In genomic region chr1:27366411-27367159, GRCh38 we compare ENCODE assay signal across 1 cellular context.
TF ChIP-seq lines count a peak whose summit lies in the region.

MAP3K6 (minus strand) TSS chr1:27366961; CDS start chr1:27366597, 364 bp downstream.

TF ChIP-seq in K562, 482 proteins besides CTCF, POLR2A, EP300 and RAD21 (continued from another document and continues in another):
- TF ChIP-seq STAT6 (CRISPR knock-in tag; IDR thresholded peaks at IDR 0.05) (peak; percentile 64; the same call in 1 of the 2 replicates), JUN (IDR thresholded peaks at IDR 0.05; ENCODE audit: borderline replicate concordance, low read depth, low read length) (0 out of 2 replicates have a peak, but pooled peaks have one; percentile 20), JUN (CRISPR knock-in tag; IDR thresholded peaks at IDR 0.05; ENCODE audit: borderline replicate concordance) (0 out of 2 replicates have a peak, but pooled peaks have one; percentile 30), ATF6 (CRISPR knock-in tag; IDR thresholded peaks at IDR 0.05) (no peak), ZBTB33 (CRISPR knock-in tag; IDR thresholded peaks at IDR 0.05) (no peak), PBX2 (CRISPR knock-in tag; IDR thresholded peaks at IDR 0.05; ENCODE audit: low read depth) (no peak), PBX2 (tag; conservative IDR thresholded peaks at IDR 0.05; ENCODE audit: low read depth) (no peak), SMARCA4 (IDR thresholded peaks at IDR 0.05) (no peak; the same call in 1 of the 2 replicates), COPS2 (conservative IDR thresholded peaks at IDR 0.05) (no peak), TRIM24 (IDR thresholded peaks at IDR 0.05) (no peak), BCLAF1 (IDR thresholded peaks at IDR 0.05; ENCODE audit: borderline replicate concordance in 1 of 2, control insufficient read depth in 1 of 2, low read depth in 2 of 2, low read length in 1 of 2) (no peak), ZBTB11 (CRISPR knock-in tag; IDR thresholded peaks at IDR 0.05) (peak in 1 of 3 experiments; percentile 72; a peak in 1 of 6 replicates), MAZ (CRISPR knock-in tag; conservative IDR thresholded peaks at IDR 0.05 in 1 of 2, IDR thresholded peaks at IDR 0.05 in 1 of 2) (peak; percentile 34 to 69; a peak in 2 of 4 replicates), L3MBTL2 (IDR thresholded peaks at IDR 0.05) (peak; percentile 38; the same call in 1 of the 2 replicates), ZBTB2 (IDR thresholded peaks at IDR 0.05) (no peak), ZNF165 (CRISPR knock-in tag; IDR thresholded peaks at IDR 0.05; ENCODE audit: borderline replicate concordance) (no peak), UBTF (IDR thresholded peaks at IDR 0.05; ENCODE audit: borderline replicate concordance in 1 of 2, low read depth in 2 of 2, low read length in 2 of 2) (peak; percentile 84 to 85), ARNT (IDR thresholded peaks at IDR 0.05) (no peak), DMBX1 (CRISPR knock-in tag; IDR thresholded peaks at IDR 0.05; ENCODE audit: borderline replicate concordance) (no peak), POLR2B (IDR thresholded peaks at IDR 0.05; ENCODE audit: low read depth, partially characterized antibody) (peak; percentile 63), HDAC1 (IDR thresholded peaks at IDR 0.05) (no peak), RBFOX2 (IDR thresholded peaks at IDR 0.05; ENCODE audit: low read depth, low read length) (peak; percentile 75), THRB (CRISPR knock-in tag; conservative IDR thresholded peaks at IDR 0.05) (no peak), ZNF436 (CRISPR knock-in tag; IDR thresholded peaks at IDR 0.05) (no peak), MBD2 (IDR thresholded peaks at IDR 0.05; ENCODE audit: borderline replicate concordance, low read depth) (no peak), ZNF197 (CRISPR knock-in tag; IDR thresholded peaks at IDR 0.05; ENCODE audit: low read depth) (no peak), PRPF4 (IDR thresholded peaks at IDR 0.05; ENCODE audit: insufficient read depth, low read depth, low read length, poor library complexity, severe bottlenecking) (no peak), HES1 (IDR thresholded peaks at IDR 0.05; ENCODE audit: low read depth) (no peak), MYBL2 (IDR thresholded peaks at IDR 0.05; ENCODE audit: low read depth) (no peak), MYBL2 (CRISPR knock-in tag; IDR thresholded peaks at IDR 0.05; ENCODE audit: borderline replicate concordance) (no peak), E2F3 (CRISPR knock-in tag; IDR thresholded peaks at IDR 0.05) (peak; percentile 80), HMG20B (CRISPR knock-in tag; IDR thresholded peaks at IDR 0.05) (no peak), YBX1 (IDR thresholded peaks at IDR 0.05) (no peak), ZKSCAN8 (CRISPR knock-in tag; IDR thresholded peaks at IDR 0.05) (no peak), LCOR (CRISPR knock-in tag; IDR thresholded peaks at IDR 0.05) (no peak)
